Comparison of ENCODE assay signal across 1 cellular context in the genomic region with DNA sequence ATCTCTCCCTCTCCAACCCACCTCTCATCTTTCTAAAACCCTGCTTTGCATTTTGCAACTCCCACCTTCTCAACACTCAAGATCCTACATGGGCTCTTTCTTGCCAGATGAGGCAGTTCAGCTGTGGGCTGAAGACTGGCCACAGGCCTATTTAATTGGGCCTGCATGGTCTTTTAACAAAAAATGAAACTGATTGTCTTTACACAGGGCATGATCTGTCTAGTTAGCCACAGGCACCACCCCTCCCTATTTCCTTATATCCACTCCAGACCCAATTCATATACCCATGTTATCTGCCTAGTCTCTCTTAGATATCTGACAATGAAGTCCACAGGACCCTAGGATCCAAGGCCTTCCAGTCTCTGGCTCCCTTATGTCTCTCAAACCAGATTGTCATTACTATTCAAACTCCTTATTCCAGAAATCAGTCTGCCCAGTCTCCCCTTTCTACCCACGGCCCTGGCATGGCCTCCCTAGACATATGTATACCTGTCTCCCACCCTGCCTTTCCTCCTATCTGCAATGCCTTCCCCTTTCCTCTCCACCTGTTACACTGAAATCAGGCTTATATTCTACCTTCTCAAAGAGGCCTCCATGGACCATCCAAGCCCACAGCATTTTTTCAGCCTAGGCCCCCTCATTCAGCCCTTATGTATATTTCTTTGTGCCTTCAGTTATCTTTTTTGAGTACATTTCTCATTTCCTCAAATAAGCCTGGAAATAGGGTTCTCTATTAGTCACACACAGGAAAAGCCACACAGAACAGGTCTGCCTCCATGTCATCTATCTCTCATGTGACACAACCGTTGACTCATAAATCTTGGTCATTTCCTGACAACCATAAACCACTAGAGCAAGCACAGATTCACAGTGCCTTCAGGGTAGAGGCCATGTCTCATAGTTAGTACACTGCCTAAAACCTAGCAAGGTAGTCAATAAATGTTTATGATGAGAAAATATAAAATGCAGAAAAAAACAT.
TF ChIP-seq lines count a peak whose summit lies in the region.

No MANE protein-coding gene starts in this region.

TF ChIP-seq in K562, 482 proteins besides CTCF, POLR2A, EP300 and RAD21 (continued from another document and continues in another):
- TF ChIP-seq RCOR1 (IDR thresholded peaks at IDR 0.05; ENCODE audit: borderline replicate concordance in 1 of 2, low read depth in 2 of 2, low read length in 2 of 2): peak in 1 of 2 experiments; percentile 93; a peak in 2 of 4 replicates
- peak; percentile 47; the same call in 1 of the 2 replicates for TF ChIP-seq BHLHE40 (IDR thresholded peaks at IDR 0.05; ENCODE audit: low read length)
- no peak for TF ChIP-seq SRF (CRISPR knock-in tag; IDR thresholded peaks at IDR 0.05)
- TF ChIP-seq ZNF134 (CRISPR knock-in tag; conservative IDR thresholded peaks at IDR 0.05): no peak
- TF ChIP-seq, protein P1, sequence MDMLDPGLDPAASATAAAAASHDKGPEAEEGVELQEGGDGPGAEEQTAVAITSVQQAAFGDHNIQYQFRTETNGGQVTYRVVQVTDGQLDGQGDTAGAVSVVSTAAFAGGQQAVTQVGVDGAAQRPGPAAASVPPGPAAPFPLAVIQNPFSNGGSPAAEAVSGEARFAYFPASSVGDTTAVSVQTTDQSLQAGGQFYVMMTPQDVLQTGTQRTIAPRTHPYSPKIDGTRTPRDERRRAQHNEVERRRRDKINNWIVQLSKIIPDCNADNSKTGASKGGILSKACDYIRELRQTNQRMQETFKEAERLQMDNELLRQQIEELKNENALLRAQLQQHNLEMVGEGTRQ (CRISPR knock-in tag; IDR thresholded peaks at IDR 0.05): no peak
- TF ChIP-seq ZNF239 (CRISPR knock-in tag; IDR thresholded peaks at IDR 0.05): peak; percentile 75
- TF ChIP-seq ZNF584 (CRISPR knock-in tag; IDR thresholded peaks at IDR 0.05; ENCODE audit: low read depth): peak; percentile 0; the same call in 1 of the 2 replicates
- peak; percentile 22; the same call in 1 of the 2 replicates for TF ChIP-seq KLF6 (CRISPR knock-in tag; IDR thresholded peaks at IDR 0.05; ENCODE audit: borderline replicate concordance)
- no peak for TF ChIP-seq HSF4 (CRISPR knock-in tag; IDR thresholded peaks at IDR 0.05; ENCODE audit: borderline replicate concordance)
- TF ChIP-seq CREM (IDR thresholded peaks at IDR 0.05; ENCODE audit: low read depth): peak; percentile 25; the same call in 1 of the 2 replicates
- peak; percentile 74; the same call in 1 of the 2 replicates for TF ChIP-seq ZNF589 (CRISPR knock-in tag; IDR thresholded peaks at IDR 0.05; ENCODE audit: low read depth)
- 0 out of 2 replicates have a peak, but pooled peaks have one; percentile 52 for TF ChIP-seq ZNF79 (CRISPR knock-in tag; IDR thresholded peaks at IDR 0.05; ENCODE audit: low read depth)
- TF ChIP-seq JUN (IDR thresholded peaks at IDR 0.05; ENCODE audit: borderline replicate concordance, low read depth, low read length): peak; percentile 27; the same call in 1 of the 2 replicates
- TF ChIP-seq JUN (CRISPR knock-in tag; IDR thresholded peaks at IDR 0.05; ENCODE audit: borderline replicate concordance): no peak
- TF ChIP-seq JUNB (CRISPR knock-in tag; conservative IDR thresholded peaks at IDR 0.05): 0 out of 2 replicates have a peak, but pooled peaks have one; percentile 29
- peak; percentile 94 for TF ChIP-seq FOSL1 (tag; conservative IDR thresholded peaks at IDR 0.05)
- TF ChIP-seq, protein P2, sequence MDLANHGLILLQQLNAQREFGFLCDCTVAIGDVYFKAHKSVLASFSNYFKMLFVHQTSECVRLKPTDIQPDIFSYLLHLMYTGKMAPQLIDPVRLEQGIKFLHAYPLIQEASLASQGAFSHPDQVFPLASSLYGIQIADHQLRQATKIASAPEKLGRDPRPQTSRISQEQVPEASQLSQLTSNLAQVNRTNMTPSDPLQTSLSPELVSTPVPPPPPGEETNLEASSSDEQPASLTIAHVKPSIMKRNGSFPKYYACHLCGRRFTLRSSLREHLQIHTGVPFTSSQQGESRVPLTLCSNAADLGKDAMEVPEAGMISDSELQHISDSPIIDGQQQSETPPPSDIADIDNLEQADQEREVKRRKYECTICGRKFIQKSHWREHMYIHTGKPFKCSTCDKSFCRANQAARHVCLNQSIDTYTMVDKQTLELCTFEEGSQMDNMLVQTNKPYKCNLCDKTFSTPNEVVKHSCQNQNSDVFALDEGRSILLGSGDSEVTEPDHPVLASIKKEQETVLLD (IDR thresholded peaks at IDR 0.05): no peak
- TF ChIP-seq ZNF583 (CRISPR knock-in tag; IDR thresholded peaks at IDR 0.05): no peak
- peak; percentile 63; the same call in 1 of the 2 replicates for TF ChIP-seq RNF2 (IDR thresholded peaks at IDR 0.05)
- TF ChIP-seq, protein P3, sequence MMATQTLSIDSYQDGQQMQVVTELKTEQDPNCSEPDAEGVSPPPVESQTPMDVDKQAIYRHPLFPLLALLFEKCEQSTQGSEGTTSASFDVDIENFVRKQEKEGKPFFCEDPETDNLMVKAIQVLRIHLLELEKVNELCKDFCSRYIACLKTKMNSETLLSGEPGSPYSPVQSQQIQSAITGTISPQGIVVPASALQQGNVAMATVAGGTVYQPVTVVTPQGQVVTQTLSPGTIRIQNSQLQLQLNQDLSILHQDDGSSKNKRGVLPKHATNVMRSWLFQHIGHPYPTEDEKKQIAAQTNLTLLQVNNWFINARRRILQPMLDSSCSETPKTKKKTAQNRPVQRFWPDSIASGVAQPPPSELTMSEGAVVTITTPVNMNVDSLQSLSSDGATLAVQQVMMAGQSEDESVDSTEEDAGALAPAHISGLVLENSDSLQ (IDR thresholded peaks at IDR 0.05): peak; percentile 88
- no peak for TF ChIP-seq NCOR1 (IDR thresholded peaks at IDR 0.05)
- TF ChIP-seq CBFA2T3 (IDR thresholded peaks at IDR 0.05): peak; percentile 11; the same call in 1 of the 2 replicates
- TF ChIP-seq JUND (IDR thresholded peaks at IDR 0.05; ENCODE audit: borderline replicate concordance, low read depth, low read length): peak; percentile 58
- TF ChIP-seq JUND (tag; IDR thresholded peaks at IDR 0.05; ENCODE audit: borderline replicate concordance, low read depth, low read length): no peak
- TF ChIP-seq PYGO2 (tag; IDR thresholded peaks at IDR 0.05): no peak
- TF ChIP-seq TRIM28 (IDR thresholded peaks at IDR 0.05): no peak
- TF ChIP-seq, protein P4, sequence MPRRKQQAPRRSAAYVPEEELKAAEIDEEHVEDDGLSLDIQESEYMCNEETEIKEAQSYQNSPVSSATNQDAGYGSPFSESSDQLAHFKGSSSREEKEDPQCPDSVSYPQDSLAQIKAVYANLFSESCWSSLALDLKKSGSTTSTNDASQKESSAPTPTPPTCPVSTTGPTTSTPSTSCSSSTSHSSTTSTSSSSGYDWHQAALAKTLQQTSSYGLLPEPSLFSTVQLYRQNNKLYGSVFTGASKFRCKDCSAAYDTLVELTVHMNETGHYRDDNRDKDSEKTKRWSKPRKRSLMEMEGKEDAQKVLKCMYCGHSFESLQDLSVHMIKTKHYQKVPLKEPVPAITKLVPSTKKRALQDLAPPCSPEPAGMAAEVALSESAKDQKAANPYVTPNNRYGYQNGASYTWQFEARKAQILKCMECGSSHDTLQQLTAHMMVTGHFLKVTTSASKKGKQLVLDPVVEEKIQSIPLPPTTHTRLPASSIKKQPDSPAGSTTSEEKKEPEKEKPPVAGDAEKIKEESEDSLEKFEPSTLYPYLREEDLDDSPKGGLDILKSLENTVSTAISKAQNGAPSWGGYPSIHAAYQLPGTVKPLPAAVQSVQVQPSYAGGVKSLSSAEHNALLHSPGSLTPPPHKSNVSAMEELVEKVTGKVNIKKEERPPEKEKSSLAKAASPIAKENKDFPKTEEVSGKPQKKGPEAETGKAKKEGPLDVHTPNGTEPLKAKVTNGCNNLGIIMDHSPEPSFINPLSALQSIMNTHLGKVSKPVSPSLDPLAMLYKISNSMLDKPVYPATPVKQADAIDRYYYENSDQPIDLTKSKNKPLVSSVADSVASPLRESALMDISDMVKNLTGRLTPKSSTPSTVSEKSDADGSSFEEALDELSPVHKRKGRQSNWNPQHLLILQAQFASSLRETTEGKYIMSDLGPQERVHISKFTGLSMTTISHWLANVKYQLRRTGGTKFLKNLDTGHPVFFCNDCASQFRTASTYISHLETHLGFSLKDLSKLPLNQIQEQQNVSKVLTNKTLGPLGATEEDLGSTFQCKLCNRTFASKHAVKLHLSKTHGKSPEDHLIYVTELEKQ (CRISPR knock-in tag; IDR thresholded peaks at IDR 0.05): no peak
- TF ChIP-seq, protein P5, sequence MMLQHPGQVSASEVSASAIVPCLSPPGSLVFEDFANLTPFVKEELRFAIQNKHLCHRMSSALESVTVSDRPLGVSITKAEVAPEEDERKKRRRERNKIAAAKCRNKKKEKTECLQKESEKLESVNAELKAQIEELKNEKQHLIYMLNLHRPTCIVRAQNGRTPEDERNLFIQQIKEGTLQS (IDR thresholded peaks at IDR 0.05): peak; percentile 19; the same call in 1 of the 2 replicates
- TF ChIP-seq, protein P5 (CRISPR knock-in tag; conservative IDR thresholded peaks at IDR 0.05): no peak
- TF ChIP-seq CAMTA2 (CRISPR knock-in tag; conservative IDR thresholded peaks at IDR 0.05): no peak
- peak; percentile 23; the same call in 1 of the 2 replicates for TF ChIP-seq MYBL2 (IDR thresholded peaks at IDR 0.05; ENCODE audit: low read depth)
- TF ChIP-seq MYBL2 (CRISPR knock-in tag; IDR thresholded peaks at IDR 0.05; ENCODE audit: borderline replicate concordance): no peak
- TF ChIP-seq, protein P6, sequence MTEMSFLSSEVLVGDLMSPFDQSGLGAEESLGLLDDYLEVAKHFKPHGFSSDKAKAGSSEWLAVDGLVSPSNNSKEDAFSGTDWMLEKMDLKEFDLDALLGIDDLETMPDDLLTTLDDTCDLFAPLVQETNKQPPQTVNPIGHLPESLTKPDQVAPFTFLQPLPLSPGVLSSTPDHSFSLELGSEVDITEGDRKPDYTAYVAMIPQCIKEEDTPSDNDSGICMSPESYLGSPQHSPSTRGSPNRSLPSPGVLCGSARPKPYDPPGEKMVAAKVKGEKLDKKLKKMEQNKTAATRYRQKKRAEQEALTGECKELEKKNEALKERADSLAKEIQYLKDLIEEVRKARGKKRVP (CRISPR knock-in tag; IDR thresholded peaks at IDR 0.05): no peak
- TF ChIP-seq ARID1B (IDR thresholded peaks at IDR 0.05): peak; percentile 16; the same call in 1 of the 2 replicates
- peak; percentile 77 to 78 for TF ChIP-seq KDM1A (IDR thresholded peaks at IDR 0.05)
- TF ChIP-seq HNRNPL (IDR thresholded peaks at IDR 0.05; ENCODE audit: low read depth, low read length): no peak
- TF ChIP-seq, protein P7, sequence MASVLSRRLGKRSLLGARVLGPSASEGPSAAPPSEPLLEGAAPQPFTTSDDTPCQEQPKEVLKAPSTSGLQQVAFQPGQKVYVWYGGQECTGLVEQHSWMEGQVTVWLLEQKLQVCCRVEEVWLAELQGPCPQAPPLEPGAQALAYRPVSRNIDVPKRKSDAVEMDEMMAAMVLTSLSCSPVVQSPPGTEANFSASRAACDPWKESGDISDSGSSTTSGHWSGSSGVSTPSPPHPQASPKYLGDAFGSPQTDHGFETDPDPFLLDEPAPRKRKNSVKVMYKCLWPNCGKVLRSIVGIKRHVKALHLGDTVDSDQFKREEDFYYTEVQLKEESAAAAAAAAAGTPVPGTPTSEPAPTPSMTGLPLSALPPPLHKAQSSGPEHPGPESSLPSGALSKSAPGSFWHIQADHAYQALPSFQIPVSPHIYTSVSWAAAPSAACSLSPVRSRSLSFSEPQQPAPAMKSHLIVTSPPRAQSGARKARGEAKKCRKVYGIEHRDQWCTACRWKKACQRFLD (CRISPR knock-in tag; IDR thresholded peaks at IDR 0.05): peak; percentile 91; the same call in 1 of the 2 replicates
- TF ChIP-seq BRCA1 (IDR thresholded peaks at IDR 0.05): no peak
- no peak for TF ChIP-seq BRCA1 (CRISPR knock-in tag; IDR thresholded peaks at IDR 0.05)
- TF ChIP-seq, protein P8, sequence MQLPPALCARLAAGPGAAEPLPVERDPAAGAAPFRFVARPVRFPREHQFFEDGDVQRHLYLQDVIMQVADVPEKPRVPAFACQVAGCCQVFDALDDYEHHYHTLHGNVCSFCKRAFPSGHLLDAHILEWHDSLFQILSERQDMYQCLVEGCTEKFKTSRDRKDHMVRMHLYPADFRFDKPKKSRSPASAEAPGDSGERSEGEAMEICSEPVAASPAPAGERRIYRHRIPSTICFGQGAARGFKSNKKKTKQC (CRISPR knock-in tag; IDR thresholded peaks at IDR 0.05): no peak
- TF ChIP-seq, protein P9, sequence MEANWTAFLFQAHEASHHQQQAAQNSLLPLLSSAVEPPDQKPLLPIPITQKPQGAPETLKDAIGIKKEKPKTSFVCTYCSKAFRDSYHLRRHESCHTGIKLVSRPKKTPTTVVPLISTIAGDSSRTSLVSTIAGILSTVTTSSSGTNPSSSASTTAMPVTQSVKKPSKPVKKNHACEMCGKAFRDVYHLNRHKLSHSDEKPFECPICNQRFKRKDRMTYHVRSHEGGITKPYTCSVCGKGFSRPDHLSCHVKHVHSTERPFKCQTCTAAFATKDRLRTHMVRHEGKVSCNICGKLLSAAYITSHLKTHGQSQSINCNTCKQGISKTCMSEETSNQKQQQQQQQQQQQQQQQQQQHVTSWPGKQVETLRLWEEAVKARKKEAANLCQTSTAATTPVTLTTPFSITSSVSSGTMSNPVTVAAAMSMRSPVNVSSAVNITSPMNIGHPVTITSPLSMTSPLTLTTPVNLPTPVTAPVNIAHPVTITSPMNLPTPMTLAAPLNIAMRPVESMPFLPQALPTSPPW (CRISPR knock-in tag; IDR thresholded peaks at IDR 0.05): 0 out of 2 replicates have a peak, but pooled peaks have one; percentile 22
- TF ChIP-seq SMAD3 (CRISPR knock-in tag; conservative IDR thresholded peaks at IDR 0.05): 0 out of 2 replicates have a peak, but pooled peaks have one; percentile 23
- TF ChIP-seq, protein P10, sequence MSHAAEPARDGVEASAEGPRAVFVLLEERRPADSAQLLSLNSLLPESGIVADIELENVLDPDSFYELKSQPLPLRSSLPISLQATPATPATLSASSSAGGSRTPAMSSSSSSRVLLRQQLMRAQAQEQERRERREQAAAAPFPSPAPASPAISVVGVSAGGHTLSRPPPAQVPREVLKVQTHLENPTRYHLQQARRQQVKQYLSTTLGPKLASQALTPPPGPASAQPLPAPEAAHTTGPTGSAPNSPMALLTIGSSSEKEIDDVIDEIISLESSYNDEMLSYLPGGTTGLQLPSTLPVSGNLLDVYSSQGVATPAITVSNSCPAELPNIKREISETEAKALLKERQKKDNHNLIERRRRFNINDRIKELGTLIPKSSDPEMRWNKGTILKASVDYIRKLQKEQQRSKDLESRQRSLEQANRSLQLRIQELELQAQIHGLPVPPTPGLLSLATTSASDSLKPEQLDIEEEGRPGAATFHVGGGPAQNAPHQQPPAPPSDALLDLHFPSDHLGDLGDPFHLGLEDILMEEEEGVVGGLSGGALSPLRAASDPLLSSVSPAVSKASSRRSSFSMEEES (CRISPR knock-in tag; IDR thresholded peaks at IDR 0.05): no peak
- no peak for TF ChIP-seq ZBTB7A (IDR thresholded peaks at IDR 0.05; ENCODE audit: borderline replicate concordance, control insufficient read depth, low read depth, low read length)
- TF ChIP-seq BACH1 (tag; IDR thresholded peaks at IDR 0.05): peak; percentile 73; the same call in 1 of the 2 replicates
- peak; percentile 80 for TF ChIP-seq ETV1 (tag; conservative IDR thresholded peaks at IDR 0.05; ENCODE audit: low read depth)
- peak in 1 of 2 experiments; percentile 82; a peak in 1 of 4 replicates for TF ChIP-seq ETV6 (IDR thresholded peaks at IDR 0.05; ENCODE audit: borderline replicate concordance in 1 of 2, low read depth in 2 of 2, low read length in 1 of 2)
- no peak for TF ChIP-seq ETV6 (CRISPR knock-in tag; IDR thresholded peaks at IDR 0.05; ENCODE audit: borderline replicate concordance)
- peak; percentile 97 for TF ChIP-seq MEIS2 (IDR thresholded peaks at IDR 0.05; ENCODE audit: partially characterized antibody)
- peak; percentile 83 for TF ChIP-seq ZNF175 (CRISPR knock-in tag; IDR thresholded peaks at IDR 0.05; ENCODE audit: low read depth)
